In the genomic region with DNA sequence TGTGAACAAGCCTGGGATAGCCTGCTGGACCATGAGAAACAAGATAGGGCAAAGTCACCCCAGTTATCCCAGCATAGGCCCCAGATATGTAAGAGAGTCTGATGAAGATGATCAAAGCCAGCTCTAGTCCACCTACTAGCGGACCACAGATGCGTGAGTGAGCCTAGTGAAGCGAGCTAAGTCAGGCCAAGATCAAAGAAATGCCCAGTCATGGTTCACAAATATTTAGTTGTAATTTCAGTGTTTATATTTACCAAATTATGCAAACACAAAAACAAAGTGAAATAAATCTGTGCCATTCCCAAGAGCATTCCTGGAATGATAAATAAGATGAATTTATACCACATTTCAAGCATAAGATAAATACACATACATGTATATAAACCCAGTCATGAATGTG, we compare ENCODE assay signal across 2 cellular contexts.
TF ChIP-seq lines count a peak whose summit lies in the region.

No MANE protein-coding gene starts in this region.

TF ChIP-seq in IMR-90, 13 proteins besides CTCF, POLR2A, EP300 and RAD21:
- TF ChIP-seq NFE2L2 (IDR thresholded peaks at IDR 0.05; ENCODE audit: low read depth, low read length), result peak; percentile 56
- TF ChIP-seq FOS (IDR thresholded peaks at IDR 0.05; ENCODE audit: low read depth, low read length), result no peak
- no peak for TF ChIP-seq MAZ (IDR thresholded peaks at IDR 0.05; ENCODE audit: borderline replicate concordance, low read depth, low read length)

TF ChIP-seq in K562, 482 proteins besides CTCF, POLR2A, EP300 and RAD21:
- TF ChIP-seq ZNF696 (CRISPR knock-in tag; conservative IDR thresholded peaks at IDR 0.05) (no peak), DDX20 (tag; IDR thresholded peaks at IDR 0.05; ENCODE audit: low read depth) (no peak), NFE2 (IDR thresholded peaks at IDR 0.05; ENCODE audit: low read depth) (0 out of 2 replicates have a peak, but pooled peaks have one; percentile 19), ZC3H4 (CRISPR knock-in tag; IDR thresholded peaks at IDR 0.05; ENCODE audit: borderline replicate concordance) (no peak), TAF7 (tag; IDR thresholded peaks at IDR 0.05) (no peak), ZNF717 (CRISPR knock-in tag; IDR thresholded peaks at IDR 0.05) (no peak), NR2C1 (IDR thresholded peaks at IDR 0.05) (no peak), NR2C1 (tag; IDR thresholded peaks at IDR 0.05) (no peak), MCM7 (IDR thresholded peaks at IDR 0.05) (no peak), RBFOX2 (IDR thresholded peaks at IDR 0.05; ENCODE audit: low read depth, low read length) (no peak), YY1 (IDR thresholded peaks at IDR 0.05; ENCODE audit: borderline replicate concordance in 1 of 3, control insufficient read depth in 1 of 3, extremely low read depth in 1 of 3, insufficient read depth in 3 of 3, insufficient read length in 1 of 3, insufficient replicate concordance in 2 of 3, low read depth in 1 of 3, low read length in 2 of 3) (no peak), HMG20A (CRISPR knock-in tag; conservative IDR thresholded peaks at IDR 0.05) (no peak), ZNF695 (CRISPR knock-in tag; IDR thresholded peaks at IDR 0.05) (no peak), ASH1L (IDR thresholded peaks at IDR 0.05; ENCODE audit: borderline replicate concordance, low read depth, partially characterized antibody) (no peak), MAFG (tag; conservative IDR thresholded peaks at IDR 0.05) (peak; percentile 55; the same call in 1 of the 2 replicates), NBN (IDR thresholded peaks at IDR 0.05; ENCODE audit: low read depth) (no peak), ZNF140 (CRISPR knock-in tag; IDR thresholded peaks at IDR 0.05) (no peak), GTF2E2 (tag; IDR thresholded peaks at IDR 0.05) (no peak), ZNF316 (IDR thresholded peaks at IDR 0.05) (peak; percentile 22; the same call in 1 of the 2 replicates), FOS (IDR thresholded peaks at IDR 0.05; ENCODE audit: extremely low read depth, insufficient read length) (no peak), ELF2 (CRISPR knock-in tag; IDR thresholded peaks at IDR 0.05) (no peak)
- TF ChIP-seq, protein P1, sequence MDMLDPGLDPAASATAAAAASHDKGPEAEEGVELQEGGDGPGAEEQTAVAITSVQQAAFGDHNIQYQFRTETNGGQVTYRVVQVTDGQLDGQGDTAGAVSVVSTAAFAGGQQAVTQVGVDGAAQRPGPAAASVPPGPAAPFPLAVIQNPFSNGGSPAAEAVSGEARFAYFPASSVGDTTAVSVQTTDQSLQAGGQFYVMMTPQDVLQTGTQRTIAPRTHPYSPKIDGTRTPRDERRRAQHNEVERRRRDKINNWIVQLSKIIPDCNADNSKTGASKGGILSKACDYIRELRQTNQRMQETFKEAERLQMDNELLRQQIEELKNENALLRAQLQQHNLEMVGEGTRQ (CRISPR knock-in tag; IDR thresholded peaks at IDR 0.05), result no peak
- TF ChIP-seq, protein P2, sequence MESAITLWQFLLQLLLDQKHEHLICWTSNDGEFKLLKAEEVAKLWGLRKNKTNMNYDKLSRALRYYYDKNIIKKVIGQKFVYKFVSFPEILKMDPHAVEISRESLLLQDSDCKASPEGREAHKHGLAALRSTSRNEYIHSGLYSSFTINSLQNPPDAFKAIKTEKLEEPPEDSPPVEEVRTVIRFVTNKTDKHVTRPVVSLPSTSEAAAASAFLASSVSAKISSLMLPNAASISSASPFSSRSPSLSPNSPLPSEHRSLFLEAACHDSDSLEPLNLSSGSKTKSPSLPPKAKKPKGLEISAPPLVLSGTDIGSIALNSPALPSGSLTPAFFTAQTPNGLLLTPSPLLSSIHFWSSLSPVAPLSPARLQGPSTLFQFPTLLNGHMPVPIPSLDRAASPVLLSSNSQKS (CRISPR knock-in tag; IDR thresholded peaks at IDR 0.05), result no peak
- TF ChIP-seq, protein P3, sequence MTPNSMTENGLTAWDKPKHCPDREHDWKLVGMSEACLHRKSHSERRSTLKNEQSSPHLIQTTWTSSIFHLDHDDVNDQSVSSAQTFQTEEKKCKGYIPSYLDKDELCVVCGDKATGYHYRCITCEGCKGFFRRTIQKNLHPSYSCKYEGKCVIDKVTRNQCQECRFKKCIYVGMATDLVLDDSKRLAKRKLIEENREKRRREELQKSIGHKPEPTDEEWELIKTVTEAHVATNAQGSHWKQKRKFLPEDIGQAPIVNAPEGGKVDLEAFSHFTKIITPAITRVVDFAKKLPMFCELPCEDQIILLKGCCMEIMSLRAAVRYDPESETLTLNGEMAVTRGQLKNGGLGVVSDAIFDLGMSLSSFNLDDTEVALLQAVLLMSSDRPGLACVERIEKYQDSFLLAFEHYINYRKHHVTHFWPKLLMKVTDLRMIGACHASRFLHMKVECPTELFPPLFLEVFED (CRISPR knock-in tag; conservative IDR thresholded peaks at IDR 0.05), result no peak
- TF ChIP-seq, protein P4, sequence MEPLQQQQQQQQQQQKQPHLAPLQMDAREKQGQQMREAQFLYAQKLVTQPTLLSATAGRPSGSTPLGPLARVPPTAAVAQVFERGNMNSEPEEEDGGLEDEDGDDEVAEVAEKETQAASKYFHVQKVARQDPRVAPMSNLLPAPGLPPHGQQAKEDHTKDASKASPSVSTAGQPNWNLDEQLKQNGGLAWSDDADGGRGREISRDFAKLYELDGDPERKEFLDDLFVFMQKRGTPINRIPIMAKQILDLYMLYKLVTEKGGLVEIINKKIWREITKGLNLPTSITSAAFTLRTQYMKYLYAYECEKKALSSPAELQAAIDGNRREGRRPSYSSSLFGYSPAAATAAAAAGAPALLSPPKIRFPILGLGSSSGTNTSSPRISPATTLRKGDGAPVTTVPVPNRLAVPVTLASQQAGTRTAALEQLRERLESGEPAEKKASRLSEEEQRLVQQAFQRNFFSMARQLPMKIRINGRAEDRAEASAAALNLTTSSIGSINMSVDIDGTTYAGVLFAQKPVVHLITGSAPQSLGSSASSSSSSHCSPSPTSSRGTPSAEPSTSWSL (CRISPR knock-in tag; IDR thresholded peaks at IDR 0.05; ENCODE audit: borderline replicate concordance), result no peak
- TF ChIP-seq, protein P5, sequence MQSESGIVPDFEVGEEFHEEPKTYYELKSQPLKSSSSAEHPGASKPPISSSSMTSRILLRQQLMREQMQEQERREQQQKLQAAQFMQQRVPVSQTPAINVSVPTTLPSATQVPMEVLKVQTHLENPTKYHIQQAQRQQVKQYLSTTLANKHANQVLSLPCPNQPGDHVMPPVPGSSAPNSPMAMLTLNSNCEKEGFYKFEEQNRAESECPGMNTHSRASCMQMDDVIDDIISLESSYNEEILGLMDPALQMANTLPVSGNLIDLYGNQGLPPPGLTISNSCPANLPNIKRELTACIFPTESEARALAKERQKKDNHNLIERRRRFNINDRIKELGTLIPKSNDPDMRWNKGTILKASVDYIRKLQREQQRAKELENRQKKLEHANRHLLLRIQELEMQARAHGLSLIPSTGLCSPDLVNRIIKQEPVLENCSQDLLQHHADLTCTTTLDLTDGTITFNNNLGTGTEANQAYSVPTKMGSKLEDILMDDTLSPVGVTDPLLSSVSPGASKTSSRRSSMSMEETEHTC (IDR thresholded peaks at IDR 0.05), result no peak
- TF ChIP-seq, protein P6, sequence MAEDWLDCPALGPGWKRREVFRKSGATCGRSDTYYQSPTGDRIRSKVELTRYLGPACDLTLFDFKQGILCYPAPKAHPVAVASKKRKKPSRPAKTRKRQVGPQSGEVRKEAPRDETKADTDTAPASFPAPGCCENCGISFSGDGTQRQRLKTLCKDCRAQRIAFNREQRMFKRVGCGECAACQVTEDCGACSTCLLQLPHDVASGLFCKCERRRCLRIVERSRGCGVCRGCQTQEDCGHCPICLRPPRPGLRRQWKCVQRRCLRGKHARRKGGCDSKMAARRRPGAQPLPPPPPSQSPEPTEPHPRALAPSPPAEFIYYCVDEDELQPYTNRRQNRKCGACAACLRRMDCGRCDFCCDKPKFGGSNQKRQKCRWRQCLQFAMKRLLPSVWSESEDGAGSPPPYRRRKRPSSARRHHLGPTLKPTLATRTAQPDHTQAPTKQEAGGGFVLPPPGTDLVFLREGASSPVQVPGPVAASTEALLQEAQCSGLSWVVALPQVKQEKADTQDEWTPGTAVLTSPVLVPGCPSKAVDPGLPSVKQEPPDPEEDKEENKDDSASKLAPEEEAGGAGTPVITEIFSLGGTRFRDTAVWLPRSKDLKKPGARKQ (CRISPR knock-in tag; IDR thresholded peaks at IDR 0.05), result no peak
